In genomic region chr3:45167011-45167911, GRCh38 we compare ENCODE assay signal across 8 cellular contexts. TPM values are rescaled to one million over a fixed set of nuclear protein-coding genes. Genes with fewer than 3 reads are reported as not detected.
DNase-seq lines count a peak whose midpoint lies in the region; ATAC-seq and TF ChIP-seq lines count a peak whose summit lies in the region.

No MANE protein-coding gene starts in this region.

- H3K27me3 ChIP-seq in endocrine pancreas (ENCODE audit: control insufficient read depth, insufficient read depth, low read length), result no peaks in the 10 kb centered on the region

- no peaks in the 10 kb centered on the region for H3K9me3 ChIP-seq in endocrine pancreas (ENCODE audit: control insufficient read depth, low read length)
- peaks cover 8% of the 10 kb centered on the region for H3K9me3 ChIP-seq in mesodermal cell (ENCODE audit: control insufficient read depth, low read length)

- peak; percentile 94 for DNase-seq in NCI-H69 (lab: John Stamatoyannopoulos, UW)
- peak; percentile 51 to 71 (median 61) for DNase-seq in activated CD8-positive, alpha-beta memory T cell treated with anti-CD3 and anti-CD28 coated beads for 48 hours (ENCODE audit: low read depth in 2 of 3, low spot score in 2 of 3)
- peak; percentile 45 for DNase-seq in stimulated activated CD8-positive, alpha-beta memory T cell treated with anti-CD3 and anti-CD28 coated beads, Interleukin-15, amount 100 ng/mL, for 24 hours (ENCODE audit: low read depth)
- DNase-seq in GM19238 (ENCODE audit: insufficient read length, low spot score), result no peak

- H3K36me3 ChIP-seq in endocrine pancreas (ENCODE audit: control insufficient read depth, insufficient read depth, low read length) (no peaks in the 10 kb centered on the region), mesodermal cell (ENCODE audit: control insufficient read depth, insufficient read depth, low read length) (no peaks in the 10 kb centered on the region)

- peak overlapping the region; percentile 94 for H3K27ac ChIP-seq in mesodermal cell (ENCODE audit: low read depth, low read length, severe bottlenecking)

- TF ChIP-seq POLR2A in GM18505 (IDR thresholded peaks at IDR 0.05; ENCODE audit: borderline replicate concordance, extremely low read depth, insufficient read depth, insufficient read length), result no peak

- 15 to 18% methylated on average over 20 of the region's 23 CpGs for WGBS in mesodermal cell (ENCODE audit: insufficient coverage in 2 of 2), 2 experiments

- no peak overlapping the region for H3K9ac ChIP-seq in endocrine pancreas (ENCODE audit: control insufficient read depth, insufficient read depth, low read length)

- H3K4me1 ChIP-seq in endocrine pancreas (ENCODE audit: control insufficient read depth, insufficient read depth, low read length), result peaks cover 14% of the 10 kb centered on the region
- peaks cover 40% of the 10 kb centered on the region for H3K4me1 ChIP-seq in mesodermal cell (ENCODE audit: control insufficient read depth, insufficient read depth, low read length, poor library complexity, severe bottlenecking)

- ATAC-seq in GM18505 (IDR thresholded peaks at IDR 0.05; ENCODE audit: unreplicated experiment) (peak; percentile 83), HG03196 (IDR thresholded peaks at IDR 0.05; ENCODE audit: unreplicated experiment) (peak; percentile 85)

- H3K4me3 ChIP-seq in endocrine pancreas (ENCODE audit: control insufficient read depth, insufficient read depth, low read length), result peak overlapping the region; percentile 37
- no peak overlapping the region for H3K4me3 ChIP-seq in mesodermal cell (ENCODE audit: extremely low read depth, insufficient read depth, low read length, poor library complexity, severe bottlenecking)

RNA-seq across cellular contexts. Expression of gene CDCP1, which starts 21.1 kb away (rescaled TPM):
- polyA plus RNA-seq in mesodermal cell (2013, experiment 1 of 2), result 1.2 TPM
- polyA plus RNA-seq in mesodermal cell (2013, experiment 2 of 2), result 1.1 TPM

RNA-seq across cellular contexts. Expression of gene TMEM158, which starts 58.8 kb away (rescaled TPM):
- polyA plus RNA-seq in mesodermal cell (2013, experiment 1 of 2), result 26.1 TPM
- 20.3 TPM for polyA plus RNA-seq in mesodermal cell (2013, experiment 2 of 2)
